8 cellular contexts compared by ENCODE assay signal in the genomic region with DNA sequence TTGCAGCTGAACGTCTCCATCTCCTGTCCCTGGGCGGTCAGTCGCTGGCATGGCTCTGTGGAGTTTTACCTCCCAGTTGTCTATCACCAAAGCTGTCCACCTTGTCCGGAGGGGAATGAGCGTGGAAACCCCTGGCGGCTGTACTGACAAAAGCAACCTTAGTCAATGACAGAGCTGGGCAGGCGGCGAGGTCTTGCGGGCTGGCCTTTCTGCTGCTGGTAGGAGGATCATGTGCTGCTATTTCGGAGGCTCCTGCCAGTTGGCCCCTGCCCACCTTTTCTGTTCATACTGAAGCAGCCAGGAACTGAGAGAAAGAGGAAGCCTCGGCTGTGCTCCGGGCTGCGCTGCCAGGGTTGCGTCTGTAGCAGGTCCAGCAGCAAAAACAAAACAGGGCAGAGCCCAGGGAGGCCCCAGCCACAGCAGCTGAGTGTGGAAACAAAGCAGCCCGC. TPM values are rescaled to one million over a fixed set of nuclear protein-coding genes. Genes with fewer than 3 reads are reported as not detected.
A peak's percentile ranks its signal among the peaks of the same experiment; 100 is the strongest.
DNase-seq lines count a peak whose midpoint lies in the region; FAIRE-seq and TF ChIP-seq lines count a peak whose summit lies in the region.

No MANE protein-coding gene starts in this region.

- no peaks in the 10 kb centered on the region for H3K9me1 ChIP-seq in endothelial cell of umbilical vein (replicated peaks; ENCODE audit: control insufficient read depth, extremely low read depth, insufficient read depth, low read length)

- peak overlapping the region; percentile 71 for H3K27ac ChIP-seq in AG04450 (ENCODE audit: low read depth, low read length)
- peak overlapping the region; percentile 70 for H3K27ac ChIP-seq in endothelial cell of umbilical vein (ENCODE audit: insufficient read depth, low read depth, low read length)

- H3K9ac ChIP-seq in endothelial cell of umbilical vein (replicated peaks; ENCODE audit: extremely low read depth, insufficient read depth, low read length), result peak overlapping the region; percentile 28

- POLR2A ChIA-PET in AG04450 (lab: Yijun Ruan, JAX), result interaction anchor here (1.3 to 1.5 kb wide), 3 partner anchors 9 to 84 kb away, joined by 3 to 4 read pairs (median 3); no protein-coding TSS in a partner anchor
- POLR2A ChIA-PET in endothelial cell of umbilical vein (lab: Charles Lee), result no interaction called here

- TF ChIP-seq CTCF in AG04450 (IDR thresholded peaks at IDR 0.05; ENCODE audit: low read depth, low read length) (peak; percentile 36), endothelial cell of umbilical vein (IDR thresholded peaks at IDR 0.05; ENCODE audit: extremely low read depth in 1 of 2, insufficient read depth in 1 of 2, low read depth in 1 of 2, low read length in 2 of 2) (peak; percentile 32 to 53)

- intact Hi-C loops in endothelial cell of umbilical vein (cut with micrococcal nuclease), result loop anchor here (1.0 to 5.0 kb wide), 9 partner anchors 54 to 575 kb away; no protein-coding TSS in a partner anchor

- no peaks in the 10 kb centered on the region for H3K36me3 ChIP-seq in MG63
- no peaks in the 10 kb centered on the region for H3K36me3 ChIP-seq in endothelial cell of umbilical vein (ENCODE audit: control insufficient read depth in 2 of 2, extremely low read depth in 1 of 2, insufficient read depth in 2 of 2, low read length in 2 of 2)

- H3K79me2 ChIP-seq in endothelial cell of umbilical vein (ENCODE audit: control insufficient read depth, insufficient read depth, low read length), result peaks cover 83% of the 10 kb centered on the region

- dilution Hi-C loops in endothelial cell of umbilical vein (cut with MboI; ENCODE audit: extremely low pct_ligation_motif_present, low sequenced_read_pairs), result no loop called here

- H3K27me3 ChIP-seq in AG04450 (ENCODE audit: control insufficient read depth, insufficient read depth, low read length) (no peaks in the 10 kb centered on the region), MG63 (no peaks in the 10 kb centered on the region), endothelial cell of umbilical vein (ENCODE audit: control insufficient read depth in 2 of 2, insufficient read depth in 2 of 2, low read length in 2 of 2) (no peaks in the 10 kb centered on the region)

- peak overlapping the region; percentile 51 for H3K4me2 ChIP-seq in endothelial cell of umbilical vein (ENCODE audit: insufficient read depth, low read length)

- BruUV-seq in endothelial cell of umbilical vein (replicated peaks; lab: Mats Ljungman, UMichigan), result no TSS peak

- CTCF ChIA-PET in AG04450 (lab: Charles Lee), result interaction anchor here (1.2 kb wide), 1 partner anchor 8 kb away, joined by 3 read pairs; no protein-coding TSS in a partner anchor
- CTCF ChIA-PET in endothelial cell of umbilical vein (lab: Charles Lee), result interaction anchor here (0.6 to 3.3 kb wide), 19 partner anchors 9 to 575 kb away, joined by 3 to 16 read pairs (median 4); no protein-coding TSS in a partner anchor

- no peak for TF ChIP-seq POLR2A in endothelial cell of umbilical vein (IDR thresholded peaks at IDR 0.05; ENCODE audit: low read depth, low read length)

- peak overlapping the region; percentile 3 for H2AFZ ChIP-seq in endothelial cell of umbilical vein (ENCODE audit: low read depth, low read length)

- peaks cover 93% of the 10 kb centered on the region for H3K4me1 ChIP-seq in endothelial cell of umbilical vein (ENCODE audit: control insufficient read depth, extremely low read depth, insufficient read depth, low read length)

- peak; percentile 38 for FAIRE-seq in endothelial cell of umbilical vein (lab: Jason Lieb, UNC)

- no peaks in the 10 kb centered on the region for H4K20me1 ChIP-seq in endothelial cell of umbilical vein (replicated peaks; ENCODE audit: control insufficient read depth, extremely low read depth, insufficient read depth, low read length)

- no peaks in the 10 kb centered on the region for H3K9me3 ChIP-seq in AG04450 (ENCODE audit: control insufficient read depth, insufficient read depth, low read length)
- no peaks in the 10 kb centered on the region for H3K9me3 ChIP-seq in MG63
- no peaks in the 10 kb centered on the region for H3K9me3 ChIP-seq in endothelial cell of umbilical vein (replicated peaks; ENCODE audit: control insufficient read depth, insufficient read depth, low read length)

- no peak for DNase-seq in AG04450 (ENCODE audit: low read depth, low spot score)
- DNase-seq in MG63, result peak; percentile 91
- DNase-seq in endothelial cell of umbilical vein (ENCODE audit: low read depth, low spot score), result peak; percentile 91
- DNase-seq in mucosa of gallbladder (ENCODE audit: low spot score), result peak; percentile 72
- peak; percentile 58 for DNase-seq in ureter (ENCODE audit: low spot score)
- no peak for DNase-seq in activated effector memory CD4-positive, alpha-beta T cell treated with Interleukin-2 at 50 U/mL for 16 hours
- DNase-seq in NCI-H345 (lab: John Stamatoyannopoulos, UW), result no peak
- no peak for DNase-seq in SHP77 treated with DMSO at 0.1 percent for 48 hours (lab: John Stamatoyannopoulos, UW)

- H3K4me3 ChIP-seq in AG04450 (ENCODE audit: low read depth, low read length), result no peak overlapping the region
- H3K4me3 ChIP-seq in MG63, result no peak overlapping the region
- peak overlapping the region in 2 of 3 experiments; percentile 0 to 16 for H3K4me3 ChIP-seq in endothelial cell of umbilical vein (replicated peaks in 1 of 3; ENCODE audit: insufficient read depth in 1 of 3, low read depth in 1 of 3, low read length in 3 of 3)

TF ChIP-seq in endothelial cell of umbilical vein, 7 proteins besides CTCF, POLR2A, EP300 and RAD21:
- TF ChIP-seq, protein P1, sequence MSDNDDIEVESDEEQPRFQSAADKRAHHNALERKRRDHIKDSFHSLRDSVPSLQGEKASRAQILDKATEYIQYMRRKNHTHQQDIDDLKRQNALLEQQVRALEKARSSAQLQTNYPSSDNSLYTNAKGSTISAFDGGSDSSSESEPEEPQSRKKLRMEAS (IDR thresholded peaks at IDR 0.05; ENCODE audit: insufficient read depth, insufficient read length), result no peak
- peak; percentile 6 for TF ChIP-seq POLR2AphosphoS5 (IDR thresholded peaks at IDR 0.05; ENCODE audit: insufficient read depth, low read depth, low read length)

RNA-seq across cellular contexts. Expression of a gene that starts 57.7 kb away (rescaled TPM):
- 81.6 and 99.2 TPM in 2 replicates for polyA plus RNA-seq in AG04450 (2011; rRNA removed)
- polyA minus RNA-seq in AG04450 (2011; rRNA and poly(A)+ RNA removed), result 54.5 and 76.0 TPM in 2 replicates
- total RNA-seq in MG63 (2014; rRNA removed; shearing (Covaris generic); ENCODE audit: low replicate concordance), result 0.79 and 1.1 TPM in 2 replicates
- total RNA-seq in endothelial cell of umbilical vein, result 85.4 and 89.0 TPM in 2 replicates
- polyA plus RNA-seq in endothelial cell of umbilical vein, result 13.1 and 13.2 TPM in 2 replicates
- 15.1 and 16.6 TPM in 2 replicates for polyA plus RNA-seq in endothelial cell of umbilical vein (2011; cell fraction: cytosol; rRNA removed)
- 23.5 and 41.4 TPM in 2 replicates for polyA plus RNA-seq in endothelial cell of umbilical vein (2011; cell fraction: nucleus; rRNA removed)
- 66.9 and 114 TPM in 2 replicates for polyA plus RNA-seq in endothelial cell of umbilical vein (2012)
- polyA minus RNA-seq in endothelial cell of umbilical vein, result 17.1 and 23.8 TPM in 2 replicates
- 0.61 TPM for polyA minus RNA-seq in endothelial cell of umbilical vein (2011; cell fraction: cytosol; rRNA and poly(A)+ RNA removed)
- polyA minus RNA-seq in endothelial cell of umbilical vein (2011; cell fraction: nucleus; rRNA and poly(A)+ RNA removed), result 85.2 and 99.1 TPM in 2 replicates
- 0.29 TPM for total RNA-seq in mucosa of gallbladder
- not detected for total RNA-seq in ureter

Comparison
In these comparisons a context has a peak if more than half of its experiments do, and no peak if none do; other contexts are left out.
1. DNase-seq: peak in MG63 (single experiment), endothelial cell of umbilical vein (single experiment), mucosa of gallbladder (single experiment) and ureter (single experiment); none in AG04450 (single experiment), activated effector memory CD4-positive, alpha-beta T cell treated with Interleukin-2 at 50 U/mL for 16 hours (single experiment), NCI-H345 (single experiment) and SHP77 treated with DMSO at 0.1 percent for 48 hours (single experiment).
2. H3K4me3 ChIP-seq: peak in endothelial cell of umbilical vein (2 of 3); none in AG04450 (single experiment) and MG63 (single experiment).
3. RNA of a gene that starts 57.7 kb away (total RNA-seq): 85.4 to 89.0 TPM in endothelial cell of umbilical vein; 0.79 to 1.1 TPM in MG63, 0.29 TPM in mucosa of gallbladder (single experiment) and not detected in ureter (single experiment); every median in the first group is over 10 times any median in the second.